In the genomic region with DNA sequence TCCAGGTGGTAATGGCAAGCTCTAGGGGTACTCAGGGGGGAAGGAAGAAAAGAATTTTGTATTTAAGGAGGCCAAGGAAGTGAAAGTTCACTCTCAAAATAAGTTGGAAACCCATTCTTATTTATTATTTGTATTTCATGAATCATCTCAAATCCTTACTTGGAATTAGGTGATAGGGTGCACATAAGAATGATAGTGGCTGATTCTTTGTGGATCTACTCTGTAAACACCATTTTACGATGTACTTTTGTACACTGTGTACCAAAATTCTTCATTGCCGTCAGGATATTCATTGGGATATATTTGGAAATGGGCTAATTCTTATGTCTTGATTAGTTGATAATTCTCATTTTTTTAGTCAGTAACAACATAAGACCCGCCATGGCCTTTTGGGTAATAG, we compare ENCODE assay signal across 16 cellular contexts.
DNase-seq lines count a peak whose midpoint lies in the region; ATAC-seq and TF ChIP-seq lines count a peak whose summit lies in the region.
"Had no signal": no experiment of that assay in that cellular context is flagged by ENCODE, and none has a peak within 500 bp of the region (broad histone marks: within the 10 kb centered on the region; RNA-seq: fewer than 3 reads in every experiment).

No MANE protein-coding gene starts in this region.

- H3K9ac ChIP-seq in PC-3 (ENCODE audit: low read length) = no peak overlapping the region

- intact Hi-C loops in PC-3 (cut with micrococcal nuclease) = loop anchor here (2.0 kb wide), 1 partner anchor 34 kb away; no protein-coding TSS in a partner anchor
- intact Hi-C loops in transverse colon (cut with DNase I; ENCODE audit: low total_unique reads) = no loop called here
- intact Hi-C loops in prostate gland (cut with DNase I) = loop anchor here (10.0 kb wide), 1 partner anchor 110 kb away; no protein-coding TSS in a partner anchor

- peak; percentile 88 for ATAC-seq in PC-3

- H3K4me3 ChIP-seq in PC-3 (ENCODE audit: low read length) (no peak overlapping the region), hepatocyte (no peak overlapping the region), transverse colon (peak overlapping the region in 3 of 4 donors; percentile 16 to 28 (median 17)), prostate gland (no peak overlapping the region)
- H3K4me3 ChIP-seq: HAP-1 had no signal

- TF ChIP-seq CTCF in 22Rv1 (IDR thresholded peaks at IDR 0.05) = no peak
- TF ChIP-seq CTCF in PC-3 (conservative IDR thresholded peaks at IDR 0.05; ENCODE audit: low read depth, low read length) = no peak
- TF ChIP-seq CTCF in hepatocyte (IDR thresholded peaks at IDR 0.05; ENCODE audit: poor library complexity) = no peak
- no peak for TF ChIP-seq CTCF in transverse colon (IDR thresholded peaks at IDR 0.05)
- TF ChIP-seq CTCF in prostate gland (IDR thresholded peaks at IDR 0.05) = no peak

- CTCF ChIA-PET in PC-3 (lab: Charles Lee) = no interaction called here

- no peak for TF ChIP-seq POLR2A in transverse colon (IDR thresholded peaks at IDR 0.05)
- no peak for TF ChIP-seq POLR2A in prostate gland (IDR thresholded peaks at IDR 0.05)

- H4K20me1 ChIP-seq in PC-3 (ENCODE audit: low read length) (no peaks in the 10 kb centered on the region), hepatocyte (ENCODE audit: insufficient read depth, poor library complexity, severe bottlenecking) (no peaks in the 10 kb centered on the region)

- H3K36me3 ChIP-seq in PC-3 (ENCODE audit: low read depth, low read length) (peaks cover 3% of the 10 kb centered on the region; the same call in 1 of the 2 replicates), hepatocyte (replicated peaks; ENCODE audit: insufficient read depth, low read depth) (no peaks in the 10 kb centered on the region), transverse colon (no peaks in the 10 kb centered on the region), prostate gland (no peaks in the 10 kb centered on the region)
- H3K36me3 ChIP-seq: HAP-1 had no signal

- TF ChIP-seq EP300 in transverse colon (IDR thresholded peaks at IDR 0.05; ENCODE audit: low read depth) = no peak

- no peaks in the 10 kb centered on the region for H3F3A ChIP-seq in PC-3 (ENCODE audit: low read length, unreplicated experiment)

- H3K27ac ChIP-seq in 22Rv1 (peak overlapping the region; percentile 18; the same call in 1 of the 2 replicates), PC-3 (ENCODE audit: low read length) (peak overlapping the region; percentile 46), hepatocyte (no peak overlapping the region), transverse colon (peak overlapping the region; percentile 80 to 83 (median 80)), prostate gland (no peak overlapping the region)

- POLR2A ChIA-PET in PC-3 (lab: Charles Lee; ENCODE audit: unreplicated experiment) = no interaction called here

- H3K27me3 ChIP-seq in PC-3 (ENCODE audit: low read length) = no peaks in the 10 kb centered on the region
- no peaks in the 10 kb centered on the region for H3K27me3 ChIP-seq in hepatocyte
- H3K27me3 ChIP-seq in transverse colon = no peaks in the 10 kb centered on the region
- H3K27me3 ChIP-seq in prostate gland (replicated peaks; ENCODE audit: insufficient read depth) = no peaks in the 10 kb centered on the region

- WGBS in hepatocyte (ENCODE audit: low lambda C conversion rate, missing lambda C conversion rate) = 79% methylated on average over 3 of the region's 3 CpGs
- 40 to 62% methylated on average over 3 of the region's 3 CpGs for WGBS in transverse colon (ENCODE audit: low coverage in 1 of 2), 2 donors
- WGBS in prostate gland = 48% methylated on average over 3 of the region's 3 CpGs

- in situ Hi-C loops in transverse colon (cut with MboI; ENCODE audit: low pct_ligation_motif_present in 1 of 4, low pct_unique_long_range_greater_than_20kb in 1 of 4, low sequenced_read_pairs in 3 of 4) = no loop called here

- H3K4me2 ChIP-seq in PC-3 (ENCODE audit: low read length) (peak overlapping the region; percentile 57), hepatocyte (peak overlapping the region; percentile 11)

- no TSS peak for BruUV-seq in PC-3 (replicated peaks; lab: Mats Ljungman, UMichigan)

- H3K79me2 ChIP-seq in PC-3 (ENCODE audit: low read length) (no peaks in the 10 kb centered on the region), hepatocyte (no peaks in the 10 kb centered on the region)

- H3K9me2 ChIP-seq in PC-3 (replicated peaks; ENCODE audit: low read length) = no peaks in the 10 kb centered on the region
- H3K9me2 ChIP-seq in hepatocyte (replicated peaks; ENCODE audit: insufficient read depth) = no peaks in the 10 kb centered on the region

- H2AFZ ChIP-seq in PC-3 (ENCODE audit: low read length) = no peak overlapping the region
- no peak overlapping the region for H2AFZ ChIP-seq in hepatocyte

- peak; percentile 73 for DNase-seq in PC-3
- no peak for DNase-seq in hepatocyte (ENCODE audit: low spot score)
- no peak for DNase-seq in transverse colon
- DNase-seq in prostate gland (ENCODE audit: low spot score) = no peak
- no peak for DNase-seq in activated CD4-positive, alpha-beta T cell treated with anti-CD3 and anti-CD28 coated beads for 1 hour
- DNase-seq in DMS153 (lab: John Stamatoyannopoulos, UW) = no peak
- DNase-seq: 8988T; C1 segment of cervical spinal cord; Calu3; CD4-positive, alpha-beta memory T cell; COR-L47; DND-41; GOT3; HFFc6 had no signal

- H3K4me1 ChIP-seq in PC-3 (ENCODE audit: insufficient read depth, low read length) (peaks cover 40% of the 10 kb centered on the region), hepatocyte (ENCODE audit: insufficient read depth) (peaks cover 29% of the 10 kb centered on the region), transverse colon (peaks cover 3 to 47% (median 26%) of the 10 kb centered on the region in 4 donors), prostate gland (replicated peaks) (no peaks in the 10 kb centered on the region)

- no peaks in the 10 kb centered on the region for H3K9me3 ChIP-seq in PC-3 (ENCODE audit: low read length)
- H3K9me3 ChIP-seq in hepatocyte (ENCODE audit: low read depth) = no peaks in the 10 kb centered on the region
- H3K9me3 ChIP-seq in transverse colon = no peaks in the 10 kb centered on the region
- H3K9me3 ChIP-seq in prostate gland = no peaks in the 10 kb centered on the region
- H3K9me3 ChIP-seq: HAP-1 had no signal

Comparison
In these comparisons a context has a peak if more than half of its experiments do, and no peak if none do; other contexts are left out.
1. H3K27ac ChIP-seq: peak in 22Rv1 (single experiment), PC-3 (single experiment) and transverse colon (4 of 4); none in hepatocyte (single experiment) and prostate gland (0 of 2).
2. H3K4me3 ChIP-seq: peak in transverse colon (3 of 4); none in PC-3 (single experiment), hepatocyte (single experiment) and prostate gland (0 of 2).